In genomic region chr3:170614214-170614966, GRCh38 we compare ENCODE assay signal across 9 cellular contexts. TPM values are rescaled to one million over a fixed set of nuclear protein-coding genes. Genes with fewer than 3 reads are reported as not detected.
DNase-seq lines count a peak whose midpoint lies in the region; ATAC-seq and TF ChIP-seq lines count a peak whose summit lies in the region.
"Had no signal": no experiment of that assay in that cellular context is flagged by ENCODE, and none has a peak within 500 bp of the region (broad histone marks: within the 10 kb centered on the region; RNA-seq: fewer than 3 reads in every experiment).

No MANE protein-coding gene starts in this region.

- 24 to 35% methylated on average over 5 of the region's 5 CpGs for WGBS in lower leg skin, 2 donors

- H3K4me2 ChIP-seq in BLaER1 treated with 17β-estradiol and CSF1 and Interleukin-3, amounts not matched to agents 10 nM and 100 nM: peak overlapping the region in 8 of 11 experiments; percentile 8 to 76 (median 54); a peak in 14 of 22 replicates

- intact Hi-C loops in lower leg skin (cut with DNase I; ENCODE audit: low total_unique reads): no loop called here

- DNase-seq in NCI-H69 (lab: John Stamatoyannopoulos, UW): peak; percentile 54
- peak; percentile 40 to 88 for DNase-seq in dermis microvascular lymphatic vessel endothelial cell (ENCODE audit: low read depth in 2 of 2)
- peak; percentile 15 for DNase-seq in mucosa of gallbladder (ENCODE audit: low spot score)
- DNase-seq in lower leg skin (ENCODE audit: low spot score in 2 of 2): no peak
- no peak for DNase-seq in activated CD8-positive, alpha-beta memory T cell treated with anti-CD3 and anti-CD28 coated beads for 24 hours
- DNase-seq: GF-D8 had no signal

- H3K9ac ChIP-seq in BLaER1 treated with 17β-estradiol and CSF1 and Interleukin-3, amounts not matched to agents 10 nM and 100 nM: no peak overlapping the region

- ATAC-seq in HG03378 (IDR thresholded peaks at IDR 0.05; ENCODE audit: unreplicated experiment): no peak
- ATAC-seq in GM18873 (IDR thresholded peaks at IDR 0.05; ENCODE audit: low FRiP score, unreplicated experiment): no peak

- H3K36me3 ChIP-seq in BLaER1 treated with 17β-estradiol and CSF1 and Interleukin-3, amounts not matched to agents 10 nM and 100 nM: no peaks in the 10 kb centered on the region

- no peak for TF ChIP-seq CTCF in lower leg skin (IDR thresholded peaks at IDR 0.05)

- no peak for TF ChIP-seq POLR2A in lower leg skin (IDR thresholded peaks at IDR 0.05)

- peaks cover 0 to 8% (median 0%) of the 10 kb centered on the region in 11 experiments; a peak in 4 of 22 replicates for H3K9me3 ChIP-seq in BLaER1 treated with 17β-estradiol and CSF1 and Interleukin-3, amounts not matched to agents 10 nM and 100 nM (replicated peaks in 1 of 11)

- peak overlapping the region in 3 of 11 experiments; percentile 13 to 33 (median 21); a peak in 2 of 22 replicates for H3K27ac ChIP-seq in BLaER1 treated with 17β-estradiol and CSF1 and Interleukin-3, amounts not matched to agents 10 nM and 100 nM

- peaks cover 0 to 28% (median 9%) of the 10 kb centered on the region in 10 experiments; a peak in 12 of 20 replicates for H3K4me1 ChIP-seq in BLaER1 treated with 17β-estradiol and CSF1 and Interleukin-3, amounts not matched to agents 10 nM and 100 nM

- no peaks in the 10 kb centered on the region for H4K20me1 ChIP-seq in BLaER1 treated with 17β-estradiol and CSF1 and Interleukin-3, amounts not matched to agents 10 nM and 100 nM

- no peaks in the 10 kb centered on the region for H3K27me3 ChIP-seq in BLaER1 treated with 17β-estradiol and CSF1 and Interleukin-3, amounts not matched to agents 10 nM and 100 nM

- H3K4me3 ChIP-seq in BLaER1 treated with 17β-estradiol and CSF1 and Interleukin-3, amounts not matched to agents 10 nM and 100 nM: no peak overlapping the region
- no peak overlapping the region for H3K4me3 ChIP-seq in lower leg skin (ENCODE audit: low read depth, poor library complexity, severe bottlenecking)

RNA-seq across cellular contexts. Expression of gene SLC7A14, which starts 28.5 kb away (rescaled TPM):
- total RNA-seq in dermis microvascular lymphatic vessel endothelial cell (under 0.01 and 0.13 TPM in 2 replicates), mucosa of gallbladder (0.32 TPM), lower leg skin (not detected)

Comparison
In these comparisons a context has a peak if more than half of its experiments do, and no peak if none do; other contexts are left out.
1. DNase-seq: peak in NCI-H69 (single experiment), dermis microvascular lymphatic vessel endothelial cell (2 of 2) and mucosa of gallbladder (single experiment); none in lower leg skin (0 of 2) and activated CD8-positive, alpha-beta memory T cell treated with anti-CD3 and anti-CD28 coated beads for 24 hours (single experiment).